In the genomic region with DNA sequence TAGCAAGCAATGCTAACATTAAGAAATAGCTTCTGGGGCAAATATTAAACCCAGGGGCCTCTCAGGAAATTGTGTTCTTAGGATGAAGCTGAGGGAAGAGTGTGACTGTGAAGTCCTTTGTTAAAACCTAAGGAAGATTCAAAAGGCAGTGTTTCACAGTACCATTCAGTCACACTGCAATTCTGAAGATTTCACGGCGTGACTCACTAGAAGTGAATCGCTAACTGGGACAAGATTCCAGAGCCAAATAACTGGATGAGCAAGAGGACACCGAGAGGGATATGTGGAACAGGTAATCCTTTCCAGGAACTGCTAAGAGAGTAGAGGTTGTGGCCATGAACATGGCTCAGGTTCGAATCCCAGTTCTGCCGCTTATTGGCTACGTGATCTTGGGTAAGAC, we compare ENCODE assay signal across 21 cellular contexts.
DNase-seq lines count a peak whose midpoint lies in the region; ATAC-seq and TF ChIP-seq lines count a peak whose summit lies in the region.
"Had no signal": no experiment of that assay in that cellular context is flagged by ENCODE, and none has a peak within 500 bp of the region (broad histone marks: within the 10 kb centered on the region; RNA-seq: fewer than 3 reads in every experiment).

No MANE protein-coding gene starts in this region.

- POLR2A ChIA-PET in HCT116 (lab: Charles Lee): no interaction called here

- peak overlapping the region; percentile 53 for H3K4me2 ChIP-seq in HCT116 (ENCODE audit: low read length)
- H3K4me2 ChIP-seq in skeletal muscle satellite cell (ENCODE audit: low read length): peak overlapping the region; percentile 1
- H3K4me2 ChIP-seq: BLaER1 had no signal

- no peaks in the 10 kb centered on the region for H3K9me2 ChIP-seq in HCT116 (ENCODE audit: insufficient read depth)

- BruUV-seq in HCT116 (replicated peaks; lab: Mats Ljungman, UMichigan): no TSS peak

- ATAC-seq in HCT116 (peak; percentile 54; the same call in 1 of the 2 replicates), HG02571 (IDR thresholded peaks at IDR 0.05; ENCODE audit: unreplicated experiment) (no peak)
- ATAC-seq: activated naive CD8-positive, alpha-beta T cell treated with anti-CD3 and anti-CD28 coated beads, Interleukin-2, amount 50 U/mL, for 24 hours had no signal

- H3K9ac ChIP-seq in HCT116 (ENCODE audit: low read length) (0 out of 2 replicates have a peak overlapping the region, but pooled peaks have one; percentile 4), skeletal muscle satellite cell (ENCODE audit: low read depth, low read length) (no peak overlapping the region)
- H3K9ac ChIP-seq: BLaER1 had no signal

- no peaks in the 10 kb centered on the region for H3K79me2 ChIP-seq in HCT116 (ENCODE audit: insufficient read depth, low read length)

- H3K36me3 ChIP-seq in HCT116 (ENCODE audit: control insufficient read depth in 1 of 2, insufficient read depth in 2 of 2, low read length in 2 of 2) (no peaks in the 10 kb centered on the region), SJSA1 (no peaks in the 10 kb centered on the region), skeletal muscle satellite cell (ENCODE audit: insufficient read depth, low read length) (no peaks in the 10 kb centered on the region)
- H3K36me3 ChIP-seq: BLaER1, left ventricle myocardium inferior, spleen, tibial nerve had no signal

- peak overlapping the region; percentile 85 for H2AFZ ChIP-seq in HCT116 (ENCODE audit: low read depth, low read length, poor library complexity, severe bottlenecking)

- DNase-seq in HCT116 (ENCODE audit: low read depth, low spot score): no peak
- DNase-seq in SJSA1 (ENCODE audit: low read depth in 1 of 2, low spot score in 2 of 2): peak; percentile 57 to 63
- DNase-seq in fibroblast of pulmonary artery (ENCODE audit: low read depth): peak; percentile 12
- DNase-seq in NCI-H2107 (lab: John Stamatoyannopoulos, UW): no peak
- no peak for DNase-seq in OCI-M1 (lab: John Stamatoyannopoulos, UW)
- no peak for DNase-seq in NCI-H526 treated with DMSO at 0.1 percent for 48 hours (lab: John Stamatoyannopoulos, UW)
- DNase-seq: activated CD4-positive, alpha-beta T cell treated with anti-CD3 and anti-CD28 coated beads for 1 hour; activated naive CD8-positive, alpha-beta T cell treated with anti-CD3 and anti-CD28 coated beads, Interleukin-2, amount 50 U/mL, for 24 hours; DMS 273 treated with DMSO at 0.1 percent for 48 hours; effector memory CD4-positive, alpha-beta T cell; H7; left ventricle myocardium inferior; NCI-H1694 treated with DMSO at 0.1 percent for 48 hours; NCI-H226; SIG-M5; spleen; stimulated activated naive CD4-positive, alpha-beta T cell had no signal

- RAD21 ChIA-PET in HCT116 (lab: Charles Lee; ENCODE audit: low non-redundant PET in 1 of 2, low total read pairs in 2 of 2, uncharacterized antibody in 2 of 2, unreplicated experiment in 2 of 2): no interaction called here

- H3K9me3 ChIP-seq in HCT116 (ENCODE audit: control insufficient read depth in 1 of 2, insufficient read depth in 1 of 2, low read depth in 1 of 2, low read length in 2 of 2) (no peaks in the 10 kb centered on the region), SJSA1 (replicated peaks) (no peaks in the 10 kb centered on the region), skeletal muscle satellite cell (replicated peaks; ENCODE audit: low read length) (no peaks in the 10 kb centered on the region)
- H3K9me3 ChIP-seq: left ventricle myocardium inferior, tibial nerve had no signal

- H3K27ac ChIP-seq in HCT116 (ENCODE audit: low read depth, low read length): no peak overlapping the region
- H3K27ac ChIP-seq in SJSA1: peak overlapping the region; percentile 59
- H3K27ac ChIP-seq: BLaER1, left ventricle myocardium inferior, spleen, tibial nerve had no signal

- no peak for TF ChIP-seq RAD21 in HCT116 (IDR thresholded peaks at IDR 0.05; ENCODE audit: low read depth)

- TF ChIP-seq POLR2A in HCT116 (IDR thresholded peaks at IDR 0.05; ENCODE audit: borderline replicate concordance, extremely low read depth, insufficient read depth, insufficient read length): no peak

- no peaks in the 10 kb centered on the region for H3K27me3 ChIP-seq in HCT116 (ENCODE audit: insufficient read depth, low read length)
- H3K27me3 ChIP-seq in SJSA1 (replicated peaks): no peaks in the 10 kb centered on the region
- no peaks in the 10 kb centered on the region for H3K27me3 ChIP-seq in skeletal muscle satellite cell (ENCODE audit: control insufficient read depth, insufficient read depth, low read length)
- H3K27me3 ChIP-seq: BLaER1, spleen, tibial nerve had no signal

- CTCF ChIA-PET in HCT116 (lab: Charles Lee): no interaction called here

- H3K4me3 ChIP-seq in HCT116 (replicated peaks in 1 of 2; ENCODE audit: low read depth in 1 of 2, low read length in 2 of 2) (no peak overlapping the region), SJSA1 (no peak overlapping the region), fibroblast of pulmonary artery (replicated peaks; ENCODE audit: low read depth, low read length) (no peak overlapping the region), skeletal muscle satellite cell (ENCODE audit: low read length) (no peak overlapping the region)
- H3K4me3 ChIP-seq: BLaER1, left ventricle myocardium inferior, spleen, tibial nerve had no signal

- H3K4me1 ChIP-seq in HCT116 (ENCODE audit: control insufficient read depth in 1 of 2, insufficient read depth in 2 of 2, low read length in 2 of 2) (peaks cover 0 to 11% of the 10 kb centered on the region in 2 experiments; a peak in 2 of 4 replicates), SJSA1 (replicated peaks) (peaks cover 38% of the 10 kb centered on the region), skeletal muscle satellite cell (ENCODE audit: control insufficient read depth, insufficient read depth, low read length) (peaks cover 11% of the 10 kb centered on the region)
- H3K4me1 ChIP-seq: BLaER1, left ventricle myocardium inferior, tibial nerve had no signal

- TF ChIP-seq CTCF in HCT116 (IDR thresholded peaks at IDR 0.05 in 2 of 3, conservative IDR thresholded peaks at IDR 0.05 in 1 of 3; ENCODE audit: borderline replicate concordance in 1 of 3, insufficient read depth in 1 of 3, low read depth in 2 of 3, low read length in 2 of 3): no peak
- TF ChIP-seq CTCF in fibroblast of pulmonary artery (IDR thresholded peaks at IDR 0.05; ENCODE audit: low read length, missing control alignments): no peak

- no peaks in the 10 kb centered on the region for H4K20me1 ChIP-seq in HCT116 (ENCODE audit: insufficient read depth)
- H4K20me1 ChIP-seq: BLaER1 had no signal

- intact Hi-C loops in HCT116 (cut with micrococcal nuclease): no loop called here

TF ChIP-seq in HCT116, 20 proteins besides CTCF, POLR2A, EP300 and RAD21:
- TF ChIP-seq TCF7L2 (IDR thresholded peaks at IDR 0.05; ENCODE audit: borderline replicate concordance, extremely low read depth, insufficient read depth, insufficient read length): no peak
- peak; percentile 23; the same call in 1 of the 2 replicates for TF ChIP-seq JUND (IDR thresholded peaks at IDR 0.05)
- TF ChIP-seq, protein P1, sequence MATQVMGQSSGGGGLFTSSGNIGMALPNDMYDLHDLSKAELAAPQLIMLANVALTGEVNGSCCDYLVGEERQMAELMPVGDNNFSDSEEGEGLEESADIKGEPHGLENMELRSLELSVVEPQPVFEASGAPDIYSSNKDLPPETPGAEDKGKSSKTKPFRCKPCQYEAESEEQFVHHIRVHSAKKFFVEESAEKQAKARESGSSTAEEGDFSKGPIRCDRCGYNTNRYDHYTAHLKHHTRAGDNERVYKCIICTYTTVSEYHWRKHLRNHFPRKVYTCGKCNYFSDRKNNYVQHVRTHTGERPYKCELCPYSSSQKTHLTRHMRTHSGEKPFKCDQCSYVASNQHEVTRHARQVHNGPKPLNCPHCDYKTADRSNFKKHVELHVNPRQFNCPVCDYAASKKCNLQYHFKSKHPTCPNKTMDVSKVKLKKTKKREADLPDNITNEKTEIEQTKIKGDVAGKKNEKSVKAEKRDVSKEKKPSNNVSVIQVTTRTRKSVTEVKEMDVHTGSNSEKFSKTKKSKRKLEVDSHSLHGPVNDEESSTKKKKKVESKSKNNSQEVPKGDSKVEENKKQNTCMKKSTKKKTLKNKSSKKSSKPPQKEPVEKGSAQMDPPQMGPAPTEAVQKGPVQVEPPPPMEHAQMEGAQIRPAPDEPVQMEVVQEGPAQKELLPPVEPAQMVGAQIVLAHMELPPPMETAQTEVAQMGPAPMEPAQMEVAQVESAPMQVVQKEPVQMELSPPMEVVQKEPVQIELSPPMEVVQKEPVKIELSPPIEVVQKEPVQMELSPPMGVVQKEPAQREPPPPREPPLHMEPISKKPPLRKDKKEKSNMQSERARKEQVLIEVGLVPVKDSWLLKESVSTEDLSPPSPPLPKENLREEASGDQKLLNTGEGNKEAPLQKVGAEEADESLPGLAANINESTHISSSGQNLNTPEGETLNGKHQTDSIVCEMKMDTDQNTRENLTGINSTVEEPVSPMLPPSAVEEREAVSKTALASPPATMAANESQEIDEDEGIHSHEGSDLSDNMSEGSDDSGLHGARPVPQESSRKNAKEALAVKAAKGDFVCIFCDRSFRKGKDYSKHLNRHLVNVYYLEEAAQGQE (IDR thresholded peaks at IDR 0.05; ENCODE audit: low read depth): no peak

Comparison
In these comparisons a context has a peak if more than half of its experiments do, and no peak if none do; other contexts are left out.
1. DNase-seq: peak in SJSA1 (2 of 2) and fibroblast of pulmonary artery (single experiment); none in HCT116 (single experiment), NCI-H2107 (single experiment), OCI-M1 (single experiment) and NCI-H526 treated with DMSO at 0.1 percent for 48 hours (single experiment).